ENCODE assay signal across 12 cellular contexts in genomic region chr1:119964673-119965363, GRCh38.
DNase-seq lines count a peak whose midpoint lies in the region; ATAC-seq, FAIRE-seq and TF ChIP-seq lines count a peak whose summit lies in the region.
"Had no signal": no experiment of that assay in that cellular context is flagged by ENCODE, and none has a peak within 500 bp of the region (broad histone marks: within the 10 kb centered on the region; RNA-seq: fewer than 3 reads in every experiment).

No MANE protein-coding gene starts in this region.

- ATAC-seq in pancreas (no peak), GM19455 (IDR thresholded peaks at IDR 0.05; ENCODE audit: unreplicated experiment) (no peak)

- intact Hi-C loops in testis (cut with DNase I; ENCODE audit: low total_unique reads) (no loop called here), pancreas (cut with DNase I) (loop anchor here in 1 of 3 donors (10.0 kb wide), 1 partner anchor 90 kb away; no protein-coding TSS in a partner anchor)

- FAIRE-seq in pancreas (lab: Jason Lieb, UNC) = no peak
- FAIRE-seq: GM12892 had no signal

- H3K36me3 ChIP-seq in MG63 = peaks cover 72% of the 10 kb centered on the region
- no peaks in the 10 kb centered on the region for H3K36me3 ChIP-seq in testis (ENCODE audit: low read depth, missing control alignments)
- peaks cover 0 to 40% (median 8%) of the 10 kb centered on the region in 3 donors for H3K36me3 ChIP-seq in pancreas

- no peaks in the 10 kb centered on the region for H3K27me3 ChIP-seq in MG63
- H3K27me3 ChIP-seq in testis = no peaks in the 10 kb centered on the region
- no peaks in the 10 kb centered on the region for H3K27me3 ChIP-seq in pancreas

- TF ChIP-seq CTCF in testis (IDR thresholded peaks at IDR 0.05) (no peak), pancreas (IDR thresholded peaks at IDR 0.05) (no peak)

- WGBS in testis, 2 donors = 39 to 46% methylated on average over 1 of the region's 1 CpG
- 59 to 74% methylated on average over 1 of the region's 1 CpG for WGBS in pancreas, 2 donors

- DNase-seq in MG63 (peak; percentile 73), cerebellar cortex (ENCODE audit: low spot score) (peak; percentile 57), iris pigment epithelial cell (ENCODE audit: low read depth) (peak; percentile 49), testis (no peak), pancreas (no peak), NOMO-1 treated with DMSO at 0.1 percent for 48 hours (lab: John Stamatoyannopoulos, UW; ENCODE audit: unreplicated experiment) (no peak), SHP77 (lab: John Stamatoyannopoulos, UW) (no peak)
- DNase-seq: activated naive CD4-positive, alpha-beta T cell treated with anti-CD3 and anti-CD28 coated beads for 36 hours; MM.1S; NCI-H774 had no signal

- H3K27ac ChIP-seq in testis (peak overlapping the region; percentile 32 to 69), pancreas (no peak overlapping the region)

- no peak for TF ChIP-seq POLR2A in testis (IDR thresholded peaks at IDR 0.05)

- H3K9me3 ChIP-seq in MG63 (no peaks in the 10 kb centered on the region), testis (no peaks in the 10 kb centered on the region), pancreas (no peaks in the 10 kb centered on the region)

- no peak overlapping the region for H3K4me3 ChIP-seq in MG63
- no peak overlapping the region for H3K4me3 ChIP-seq in testis
- no peak overlapping the region for H3K4me3 ChIP-seq in pancreas

- H3K4me1 ChIP-seq in testis = peaks cover 34% of the 10 kb centered on the region
- peaks cover 0 to 3% (median 0%) of the 10 kb centered on the region in 3 donors for H3K4me1 ChIP-seq in pancreas

Comparison
In these comparisons a context has a peak if more than half of its experiments do, and no peak if none do; other contexts are left out.
1. DNase-seq: peak in MG63 (single experiment), cerebellar cortex (single experiment) and iris pigment epithelial cell (single experiment); none in testis (single experiment), pancreas (0 of 6), NOMO-1 treated with DMSO at 0.1 percent for 48 hours (single experiment) and SHP77 (0 of 2).
2. H3K27ac ChIP-seq: peak in testis (2 of 2); none in pancreas (0 of 4).